ENCODE assay signal across 23 cellular contexts in genomic region chr10:28631896-28632596, GRCh38. TPM values are rescaled to one million over a fixed set of nuclear protein-coding genes. Genes with fewer than 3 reads are reported as not detected.
DNase-seq lines count a peak whose midpoint lies in the region; ATAC-seq, FAIRE-seq and TF ChIP-seq lines count a peak whose summit lies in the region.
"Had no signal": no experiment of that assay in that cellular context is flagged by ENCODE, and none has a peak within 500 bp of the region (broad histone marks: within the 10 kb centered on the region; RNA-seq: fewer than 3 reads in every experiment).

No MANE protein-coding gene starts in this region.

- H3K4me3 Mint-ChIP-seq in astrocyte (ENCODE audit: unreplicated experiment) = no peak overlapping the region
- H3K4me3 Mint-ChIP-seq: activated B cell treated with CpG ODN at 0.5 μM for 24 hours; activated naive CD4-positive, alpha-beta T cell treated with anti-CD3 and anti-CD28 coated beads, Interleukin-2, amount 50 U/mL, for 24 hours; activated T-cell treated with anti-CD3 and anti-CD28 coated beads, Interleukin-2, amount 50 U/mL, for 72 hours; CD4-positive, CD25-positive, alpha-beta regulatory T cell had no signal

- no peak overlapping the region for H3K18ac ChIP-seq in IMR-90 (ENCODE audit: low read depth, low read length)

- H2BK5ac ChIP-seq in IMR-90 (ENCODE audit: low read depth, low read length, poor library complexity, severe bottlenecking) = no peak overlapping the region

- H3K4me1 Mint-ChIP-seq in astrocyte (ENCODE audit: low read depth, unreplicated experiment) = peaks cover 5% of the 10 kb centered on the region

- no peak overlapping the region for H3K23ac ChIP-seq in IMR-90 (ENCODE audit: low read depth, low read length)

- no peak overlapping the region for H4K5ac ChIP-seq in IMR-90 (ENCODE audit: low read depth, low read length)

- dilution Hi-C loops in IMR-90 (cut with HindIII; ENCODE audit: low sequenced_read_pairs, unreplicated experiment) = no loop called here

- no peaks in the 10 kb centered on the region for H3K36me3 Mint-ChIP-seq in astrocyte (ENCODE audit: low read depth, unreplicated experiment)
- H3K36me3 Mint-ChIP-seq: activated naive CD4-positive, alpha-beta T cell treated with anti-CD3 and anti-CD28 coated beads, Interleukin-2, amount 50 U/mL, for 24 hours; CD4-positive, CD25-positive, alpha-beta regulatory T cell had no signal

- TF ChIP-seq POLR2A in IMR-90 (IDR thresholded peaks at IDR 0.05; ENCODE audit: low read depth, low read length) = no peak

- H3K27ac Mint-ChIP-seq in astrocyte (ENCODE audit: unreplicated experiment) = no peak overlapping the region
- H3K27ac Mint-ChIP-seq: activated B cell treated with CpG ODN at 0.5 μM for 24 hours; activated naive CD4-positive, alpha-beta T cell treated with anti-CD3 and anti-CD28 coated beads, Interleukin-2, amount 50 U/mL, for 24 hours; activated T-cell treated with anti-CD3 and anti-CD28 coated beads, Interleukin-2, amount 50 U/mL, for 72 hours had no signal

- no TSS peak for BruUV-seq in IMR-90 (replicated peaks; lab: Mats Ljungman, UMichigan)

- H3K79me1 ChIP-seq in IMR-90 (ENCODE audit: low read depth in 1 of 2, low read length in 2 of 2) = no peaks in the 10 kb centered on the region

- no peak overlapping the region for H2BK120ac ChIP-seq in IMR-90 (ENCODE audit: low read depth, low read length)

- no peak overlapping the region for H4K8ac ChIP-seq in IMR-90 (ENCODE audit: low read depth in 2 of 2, low read length in 2 of 2)

- H3K4me2 ChIP-seq in IMR-90 (ENCODE audit: low read depth, low read length) (no peak overlapping the region), astrocyte (ENCODE audit: low read length) (no peak overlapping the region)

- H2AK5ac ChIP-seq in IMR-90 (ENCODE audit: low read depth, low read length) = no peak overlapping the region

- H3K56ac ChIP-seq in IMR-90 (ENCODE audit: extremely low read depth, insufficient read depth, low read length) = no peak overlapping the region

- H2BK20ac ChIP-seq in IMR-90 (ENCODE audit: low read depth, low read length) = no peak overlapping the region

- intact Hi-C loops in IMR-90 (cut with micrococcal nuclease) = no loop called here

- CTCF ChIA-PET in IMR-90 (lab: Yijun Ruan, JAX) = interaction anchor here (2.2 kb wide), 1 partner anchor 32 kb away, joined by 6 read pairs; no protein-coding TSS in a partner anchor

- H3K4ac ChIP-seq in IMR-90 (ENCODE audit: low read depth, low read length) = no peak overlapping the region

- H3K27me3 Mint-ChIP-seq in astrocyte (ENCODE audit: low read depth, unreplicated experiment) = peaks cover 4% of the 10 kb centered on the region

- DNase-seq in ACHN (peak; percentile 31), IMR-90 (peak; percentile 31), astrocyte (ENCODE audit: low read depth) (peak; percentile 65), kidney tubule cell (ENCODE audit: low spot score) (peak; percentile 55), inferior parietal cortex (ENCODE audit: extremely low spot score) (no peak), hepatic stellate cell (ENCODE audit: low spot score) (no peak)
- DNase-seq in activated effector memory CD4-positive, alpha-beta T cell treated with anti-CD3 and anti-CD28 coated beads, Interleukin-2, amount 50 U/mL, for 16 hours = no peak
- DNase-seq: activated B cell treated with CpG ODN at 0.5 μM for 24 hours; activated T-cell treated with anti-CD3 and anti-CD28 coated beads, Interleukin-2, amount 50 U/mL, for 72 hours; CD4-positive, CD25-positive, alpha-beta regulatory T cell; cortex of kidney; left ventricle myocardium inferior; MM.1S; NCI-H1694 treated with DMSO at 0.1 percent for 48 hours; NCI-H748 treated with DMSO at 0.1 percent for 48 hours; stimulated activated CD4-positive, alpha-beta T cell treated with anti-CD3 and anti-CD28 coated beads, Interleukin-12 subunit alpha, Interleukin-12 subunit beta, amount 100 ng/mL, for 4 hours; stimulated activated CD8-positive, alpha-beta memory T cell treated with anti-CD3 and anti-CD28 coated beads, Interleukin-4, amount 100 ng/mL, for 48 hours; substantia nigra; T-helper 2 cell; uterus had no signal

- H3K36me3 ChIP-seq in IMR-90 (ENCODE audit: control insufficient read depth, insufficient read depth, low read length) (no peaks in the 10 kb centered on the region), astrocyte (ENCODE audit: insufficient read depth, low read length) (no peaks in the 10 kb centered on the region)
- H3K36me3 ChIP-seq: left ventricle myocardium inferior, neutrophil, uterus had no signal

- no peak for TF ChIP-seq CTCF in IMR-90 (conservative IDR thresholded peaks at IDR 0.05; ENCODE audit: low read depth, low read length)
- no peak for TF ChIP-seq CTCF in astrocyte (IDR thresholded peaks at IDR 0.05; ENCODE audit: insufficient read depth, low read depth, low read length)

- H3K9me3 ChIP-seq in IMR-90 (ENCODE audit: control insufficient read depth, insufficient read depth, low read length) = no peaks in the 10 kb centered on the region
- H3K9me3 ChIP-seq in astrocyte (ENCODE audit: insufficient read depth, low read depth, low read length) = no peaks in the 10 kb centered on the region
- H3K9me3 ChIP-seq: left ventricle myocardium inferior, neutrophil, uterus had no signal

- H3K27ac ChIP-seq in IMR-90 (ENCODE audit: insufficient read depth, low read length) = no peak overlapping the region
- no peak overlapping the region for H3K27ac ChIP-seq in astrocyte (ENCODE audit: low read depth, low read length)
- H3K27ac ChIP-seq: left ventricle myocardium inferior, neutrophil, uterus had no signal

- ATAC-seq in IMR-90 (ENCODE audit: low read depth) (no peak), HG03457 (IDR thresholded peaks at IDR 0.05; ENCODE audit: unreplicated experiment) (no peak)
- ATAC-seq: activated T-cell treated with anti-CD3 and anti-CD28 coated beads, Interleukin-2, amount 50 U/mL, for 72 hours had no signal

- H3K9me1 ChIP-seq in IMR-90 (ENCODE audit: insufficient read depth, low read length) = no peaks in the 10 kb centered on the region

- peaks cover 23% of the 10 kb centered on the region for H3K27me3 ChIP-seq in IMR-90 (ENCODE audit: control insufficient read depth, insufficient read depth, low read length)
- H3K27me3 ChIP-seq in astrocyte (ENCODE audit: insufficient read depth, low read length) = peaks cover 8% of the 10 kb centered on the region
- H3K27me3 ChIP-seq: uterus had no signal

- H2AFZ ChIP-seq in IMR-90 (replicated peaks; ENCODE audit: low read length, poor library complexity) = no peak overlapping the region
- H2AFZ ChIP-seq in astrocyte (ENCODE audit: low read depth, low read length) = no peak overlapping the region

- no CpG with 5 or more reads among the region's 5 CpGs for WGBS in IMR-90 (ENCODE audit: extremely low coverage in 2 of 2, insufficient read length in 1 of 2), 2 experiments

- no peaks in the 10 kb centered on the region for H3K79me2 ChIP-seq in astrocyte (ENCODE audit: insufficient read depth, low read length)

- in situ Hi-C loops in ACHN (cut with HindIII; ENCODE audit: low pct_ligation_motif_present, low pct_unique_long_range_greater_than_20kb, low sequenced_read_pairs) = no loop called here
- in situ Hi-C loops in IMR-90 (cut with MboI; ENCODE audit: low sequenced_read_pairs) = no loop called here

- peaks cover 2% of the 10 kb centered on the region; the same call in 1 of the 2 replicates for H3K4me1 ChIP-seq in IMR-90 (ENCODE audit: control insufficient read depth, insufficient read depth, low read length)
- H3K4me1 ChIP-seq in astrocyte (ENCODE audit: insufficient read depth, low read length) = peaks cover 14% of the 10 kb centered on the region
- H3K4me1 ChIP-seq: uterus had no signal

- H4K20me1 ChIP-seq in IMR-90 (ENCODE audit: insufficient read depth, low read length) (no peaks in the 10 kb centered on the region), astrocyte (ENCODE audit: insufficient read depth, low read length) (no peaks in the 10 kb centered on the region)

- no peak for TF ChIP-seq RAD21 in IMR-90 (IDR thresholded peaks at IDR 0.05; ENCODE audit: low read length)

- H3K9me3 Mint-ChIP-seq in astrocyte (ENCODE audit: unreplicated experiment) = no peaks in the 10 kb centered on the region
- H3K9me3 Mint-ChIP-seq: activated B cell treated with CpG ODN at 0.5 μM for 24 hours; activated naive CD4-positive, alpha-beta T cell treated with anti-CD3 and anti-CD28 coated beads, Interleukin-2, amount 50 U/mL, for 24 hours; activated T-cell treated with anti-CD3 and anti-CD28 coated beads, Interleukin-2, amount 50 U/mL, for 72 hours had no signal

- POLR2A ChIA-PET in IMR-90 (lab: Charles Lee; ENCODE audit: unreplicated experiment) = no interaction called here

- H3K14ac ChIP-seq in IMR-90 (replicated peaks; ENCODE audit: low read depth, low read length) = no peak overlapping the region

- no peak overlapping the region for H4K91ac ChIP-seq in IMR-90 (ENCODE audit: insufficient read depth, low read depth, low read length)

- FAIRE-seq in astrocyte (lab: Jason Lieb, UNC) = no peak

- no peak overlapping the region for H2BK15ac ChIP-seq in IMR-90 (ENCODE audit: low read depth, low read length)

- H2AK9ac ChIP-seq in IMR-90 (replicated peaks; ENCODE audit: low read depth, low read length, poor library complexity) = no peak overlapping the region

- no peak overlapping the region for H3K9ac ChIP-seq in IMR-90 (ENCODE audit: low read depth, low read length)
- H3K9ac ChIP-seq in astrocyte (ENCODE audit: low read length) = no peak overlapping the region

- H3K4me3 ChIP-seq in IMR-90 (ENCODE audit: insufficient read depth, low read depth, low read length) (no peak overlapping the region), astrocyte (ENCODE audit: insufficient read depth, low read depth, low read length) (no peak overlapping the region)
- H3K4me3 ChIP-seq: left ventricle myocardium inferior, uterus had no signal

TF ChIP-seq in IMR-90, 13 proteins besides CTCF, POLR2A, EP300 and RAD21 (continues in another document):
- TF ChIP-seq FOS (IDR thresholded peaks at IDR 0.05; ENCODE audit: low read depth, low read length) (no peak), CEBPB (IDR thresholded peaks at IDR 0.05; ENCODE audit: low read depth, low read length) (no peak), MAFK (IDR thresholded peaks at IDR 0.05; ENCODE audit: low read depth, low read length) (no peak), NFE2L2 (IDR thresholded peaks at IDR 0.05; ENCODE audit: low read depth, low read length) (no peak), MAZ (IDR thresholded peaks at IDR 0.05; ENCODE audit: borderline replicate concordance, low read depth, low read length) (no peak)

RNA-seq across cellular contexts. Expression of gene BAMBI, which starts 45.3 kb away (rescaled TPM):
- total RNA-seq in IMR-90 (2012; rRNA removed) (19.4 and 20.8 TPM in 2 replicates), astrocyte (45.4 and 50.6 TPM in 2 replicates)
- polyA plus RNA-seq in IMR-90 (2012; rRNA removed) = 13.4 and 14.4 TPM in 2 replicates
- 8.3 and 14.5 TPM in 2 replicates for polyA plus RNA-seq in IMR-90 (2012; cell fraction: cytosol; rRNA removed)
- 8.6 and 10.7 TPM in 2 replicates for polyA plus RNA-seq in IMR-90 (2012; cell fraction: nucleus; rRNA removed; ENCODE audit: low replicate concordance)

Comparison
In these comparisons a context has a peak if more than half of its experiments do, and no peak if none do; other contexts are left out.
1. DNase-seq: peak in ACHN (single experiment), IMR-90 (single experiment), astrocyte (single experiment) and kidney tubule cell (single experiment); none in activated effector memory CD4-positive, alpha-beta T cell treated with anti-CD3 and anti-CD28 coated beads, Interleukin-2, amount 50 U/mL, for 16 hours (single experiment), inferior parietal cortex (single experiment) and hepatic stellate cell (single experiment).